25 cellular contexts compared by ENCODE assay signal in the genomic region with DNA sequence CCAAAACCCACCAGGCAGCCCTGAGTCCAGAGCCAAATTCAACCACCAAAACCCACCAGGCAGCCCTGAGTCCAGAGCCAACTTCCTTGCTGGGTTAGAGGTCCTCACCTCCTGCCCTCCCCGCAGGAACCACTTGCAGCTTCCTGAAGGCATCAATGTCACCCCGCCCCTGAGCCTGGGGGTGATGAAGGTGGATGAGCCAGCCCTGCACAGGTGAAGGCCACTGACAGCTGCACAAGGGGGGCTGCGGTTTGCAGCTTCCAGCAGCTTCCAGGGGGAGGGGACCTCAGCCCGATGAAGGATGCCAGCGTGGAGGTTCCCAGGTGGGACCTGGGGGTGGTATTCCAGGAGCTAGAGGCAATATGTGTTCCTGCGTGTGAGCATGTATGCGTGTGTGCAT. TPM values are rescaled to one million over a fixed set of nuclear protein-coding genes. Genes with fewer than 3 reads are reported as not detected.
DNase-seq lines count a peak whose midpoint lies in the region; ATAC-seq, FAIRE-seq and TF ChIP-seq lines count a peak whose summit lies in the region.
"Had no signal": no experiment of that assay in that cellular context is flagged by ENCODE, and none has a peak within 500 bp of the region (broad histone marks: within the 10 kb centered on the region; RNA-seq: fewer than 3 reads in every experiment).

No MANE protein-coding gene starts in this region.

- H3K18ac ChIP-seq in H1 (ENCODE audit: extremely low read depth, low read length), result no peak overlapping the region
- no peak overlapping the region for H3K18ac ChIP-seq in trophoblast cell (ENCODE audit: low read length)

- H3K23me2 ChIP-seq in H1 (ENCODE audit: low read depth, low read length), result no peaks in the 10 kb centered on the region

- peaks cover 20% of the 10 kb centered on the region for H3K36me3 Mint-ChIP-seq in Caco-2 (ENCODE audit: insufficient read depth, unreplicated experiment)
- H3K36me3 Mint-ChIP-seq: naive thymus-derived CD4-positive, alpha-beta T cell had no signal

- no peaks in the 10 kb centered on the region for H3K27me3 ChIP-seq in Caco-2 (replicated peaks; ENCODE audit: control insufficient read depth, insufficient read depth, low read length)
- H3K27me3 ChIP-seq in H1 (replicated peaks in 1 of 4; ENCODE audit: control insufficient read depth in 3 of 4, extremely low read depth in 1 of 4, insufficient read depth in 3 of 4, low read length in 3 of 4), result no peaks in the 10 kb centered on the region; a peak in 1 of 7 replicates
- no peaks in the 10 kb centered on the region for H3K27me3 ChIP-seq in trophoblast cell (ENCODE audit: insufficient read depth, low read length)
- H3K27me3 ChIP-seq: brain microvascular endothelial cell, pancreas had no signal

- TF ChIP-seq EP300 in H1 (IDR thresholded peaks at IDR 0.05; ENCODE audit: borderline replicate concordance in 1 of 2, low read depth in 2 of 2, low read length in 2 of 2), result no peak

- no peaks in the 10 kb centered on the region for H3K36me3 ChIP-seq in Caco-2 (ENCODE audit: control insufficient read depth, insufficient read depth, low read length)
- no peaks in the 10 kb centered on the region; a peak in 1 of 8 replicates for H3K36me3 ChIP-seq in H1 (ENCODE audit: control insufficient read depth in 2 of 4, insufficient read depth in 4 of 4, low read length in 3 of 4)
- H3K36me3 ChIP-seq in trophoblast cell (ENCODE audit: control insufficient read depth in 1 of 2, insufficient read depth in 2 of 2, low read length in 2 of 2), result no peaks in the 10 kb centered on the region
- H3K36me3 ChIP-seq: brain microvascular endothelial cell, HAP-1, pancreas had no signal

- H3K9me3 ChIP-seq in Caco-2 (no peaks in the 10 kb centered on the region), H1 (ENCODE audit: insufficient read depth in 2 of 2, low read depth in 1 of 2, low read length in 1 of 2) (no peaks in the 10 kb centered on the region), trophoblast cell (ENCODE audit: insufficient read depth, low read depth, low read length) (peaks cover 7% of the 10 kb centered on the region)
- H3K9me3 ChIP-seq: HAP-1, pancreas, SK-N-SH had no signal

- peak overlapping the region; percentile 29 for H3K27ac Mint-ChIP-seq in Caco-2 (ENCODE audit: unreplicated experiment)
- H3K27ac Mint-ChIP-seq: CD4-positive, alpha-beta T cell had no signal

- H3K23ac ChIP-seq in H1 (ENCODE audit: insufficient read length) (no peak overlapping the region), trophoblast cell (ENCODE audit: low read length) (peak overlapping the region; percentile 43)

- H4K8ac ChIP-seq in H1 (ENCODE audit: extremely low read depth, insufficient read depth, low read length) (no peak overlapping the region), trophoblast cell (ENCODE audit: low read depth, low read length) (no peak overlapping the region)

- H3K27ac ChIP-seq in H1 (ENCODE audit: low read depth, low read length), result no peak overlapping the region
- no peak overlapping the region for H3K27ac ChIP-seq in trophoblast cell (ENCODE audit: low read depth, low read length)
- no peak overlapping the region for H3K27ac ChIP-seq in caudate nucleus (ENCODE audit: low read depth, low read length)
- H3K27ac ChIP-seq: brain microvascular endothelial cell had no signal

- peaks cover 30% of the 10 kb centered on the region for H3K4me1 Mint-ChIP-seq in Caco-2 (ENCODE audit: low read depth, unreplicated experiment)

- no peaks in the 10 kb centered on the region for H3K79me2 ChIP-seq in H1 (ENCODE audit: control insufficient read depth in 1 of 2, insufficient read depth in 2 of 2, low read length in 2 of 2)
- H3K79me2 ChIP-seq in trophoblast cell (ENCODE audit: control insufficient read depth, insufficient read depth, low read length, poor library complexity), result no peaks in the 10 kb centered on the region

- no peak overlapping the region for H4K12ac ChIP-seq in trophoblast cell (ENCODE audit: low read depth, low read length)

- H3K4me1 ChIP-seq in Caco-2, result peaks cover 25% of the 10 kb centered on the region
- H3K4me1 ChIP-seq in H1 (replicated peaks in 1 of 4; ENCODE audit: control insufficient read depth in 3 of 4, insufficient read depth in 4 of 4, low read length in 3 of 4), result peaks cover 0 to 10% (median 5%) of the 10 kb centered on the region in 4 experiments; a peak in 5 of 7 replicates
- H3K4me1 ChIP-seq in trophoblast cell (ENCODE audit: control insufficient read depth in 1 of 2, insufficient read depth in 2 of 2, low read length in 2 of 2), result no peaks in the 10 kb centered on the region

- H3K9ac ChIP-seq in H1 (replicated peaks in 1 of 4; ENCODE audit: extremely low read depth in 1 of 4, low read depth in 3 of 4, low read length in 3 of 4) (no peak overlapping the region), trophoblast cell (ENCODE audit: low read length) (no peak overlapping the region)
- H3K9ac ChIP-seq: SK-N-SH had no signal

- no peak overlapping the region for H3K56ac ChIP-seq in H1 (replicated peaks; ENCODE audit: insufficient read length, low read depth, low read length)

- no TSS peak for BruUV-seq in Caco-2 (replicated peaks; lab: Mats Ljungman, UMichigan)

- H2BK20ac ChIP-seq in H1 (ENCODE audit: low read length), result no peak overlapping the region

- TF ChIP-seq RAD21 in H1 (IDR thresholded peaks at IDR 0.05 in 1 of 2, conservative IDR thresholded peaks at IDR 0.05 in 1 of 2; ENCODE audit: low read depth in 2 of 2, low read length in 2 of 2), result no peak

- no peak for TF ChIP-seq POLR2A in H1 (IDR thresholded peaks at IDR 0.05; ENCODE audit: control extremely low read depth in 1 of 2, low read depth in 2 of 2, low read length in 2 of 2)

- no peak overlapping the region for H3K4me3 Mint-ChIP-seq in Caco-2 (ENCODE audit: unreplicated experiment)
- H3K4me3 Mint-ChIP-seq: activated T-cell treated with anti-CD3 and anti-CD28 coated beads, Interleukin-2, amount 50 U/mL, for 24 hours; CD4-positive, alpha-beta T cell had no signal

- CTCF ChIA-PET in Caco-2 (lab: Charles Lee), result interaction anchor here (1.0 kb wide), 1 partner anchor 16 kb away, joined by 3 read pairs; no protein-coding TSS in a partner anchor
- CTCF ChIA-PET in H1 (lab: Charles Lee; ENCODE audit: partially characterized antibody), result interaction anchor here (1.1 to 1.6 kb wide), 2 partner anchors 16 to 31 kb away, joined by 3 to 5 read pairs; no protein-coding TSS in a partner anchor

- ATAC-seq in HG03354 (IDR thresholded peaks at IDR 0.05; ENCODE audit: poor library complexity, severe bottlenecking, unreplicated experiment) (no peak), GM21576 (IDR thresholded peaks at IDR 0.05; ENCODE audit: unreplicated experiment) (no peak)
- ATAC-seq: left ventricle myocardium superior had no signal

- H3K4me2 ChIP-seq in H1 (ENCODE audit: insufficient read depth in 1 of 2, low read depth in 2 of 2, low read length in 2 of 2) (no peak overlapping the region), trophoblast cell (ENCODE audit: low read length) (no peak overlapping the region)

- DNase-seq in Caco-2, result no peak
- DNase-seq in Jurkat, Clone E6-1 (ENCODE audit: low read depth, low spot score), result peak; percentile 55
- no peak for DNase-seq in H1 (ENCODE audit: low read depth in 1 of 2, low spot score in 2 of 2)
- DNase-seq in trophoblast cell, result no peak
- no peak for DNase-seq in caudate nucleus (lab: John Stamatoyannopoulos, UW)
- DNase-seq: activated CD4-positive, alpha-beta T cell treated with anti-CD3 and anti-CD28 coated beads for 1 hour; activated gamma-delta T cell; brain microvascular endothelial cell; CD4-positive, alpha-beta T cell; DMS 273 treated with DMSO at 0.1 percent for 48 hours; glutamatergic neuron; Kasumi-1; left ventricle myocardium superior; naive thymus-derived CD4-positive, alpha-beta T cell; NCI-H1436 treated with DMSO at 0.1 percent for 48 hours; NCI-H345; NCI-H748 treated with DMSO at 0.1 percent for 48 hours; SK-N-SH; substantia nigra; T-helper 2 cell had no signal

- intact Hi-C loops in Caco-2 (cut with micrococcal nuclease; ENCODE audit: unreplicated experiment), result no loop called here

- H4K91ac ChIP-seq in H1 (replicated peaks; ENCODE audit: insufficient read length, low read length), result peak overlapping the region; percentile 95
- no peak overlapping the region for H4K91ac ChIP-seq in trophoblast cell (ENCODE audit: low read depth, low read length)

- 93% methylated on average over 7 of the region's 7 CpGs; no CpG with 5 or more reads in 1 of the 2 experiments for WGBS in H1 (ENCODE audit: extremely low coverage in 1 of 2, insufficient coverage in 1 of 2, insufficient read length in 1 of 2, insufficient replicate concordance in 2 of 2, low coverage in 1 of 2, low lambda C conversion rate in 2 of 2, missing lambda C conversion rate in 1 of 2), 2 experiments
- no CpG with 5 or more reads among the region's 7 CpGs for WGBS in trophoblast cell (ENCODE audit: extremely low coverage, insufficient coverage, insufficient read length)

- no peaks in the 10 kb centered on the region for H3K27me3 Mint-ChIP-seq in Caco-2 (ENCODE audit: insufficient read depth, unreplicated experiment)
- H3K27me3 Mint-ChIP-seq: activated T-cell treated with anti-CD3 and anti-CD28 coated beads, Interleukin-2, amount 50 U/mL, for 24 hours; CD4-positive, alpha-beta T cell; naive thymus-derived CD4-positive, alpha-beta T cell had no signal

- H3K79me1 ChIP-seq in H1 (ENCODE audit: low read depth, low read length) (no peaks in the 10 kb centered on the region; the same call in 1 of the 2 replicates), trophoblast cell (ENCODE audit: low read length) (no peaks in the 10 kb centered on the region)

- H2AFZ ChIP-seq in H1 (ENCODE audit: low read length) (no peak overlapping the region), trophoblast cell (ENCODE audit: insufficient read depth, low read length, poor library complexity) (no peak overlapping the region)

- H3K14ac ChIP-seq in H1 (ENCODE audit: insufficient read length) (no peak overlapping the region), trophoblast cell (ENCODE audit: low read length) (no peak overlapping the region)

- H2BK12ac ChIP-seq in H1 (ENCODE audit: low read depth, low read length) (peak overlapping the region; percentile 78; the same call in 1 of the 2 replicates), trophoblast cell (ENCODE audit: low read length) (no peak overlapping the region)

- H2AK5ac ChIP-seq in H1 (ENCODE audit: low read depth, low read length) (peak overlapping the region; percentile 75; the same call in 1 of the 2 replicates), trophoblast cell (ENCODE audit: low read length) (no peak overlapping the region)

- no peak for TF ChIP-seq CTCF in Caco-2 (IDR thresholded peaks at IDR 0.05; ENCODE audit: insufficient read depth in 1 of 2, low read depth in 1 of 2, low read length in 1 of 2, severe bottlenecking in 1 of 2, unreplicated experiment in 1 of 2)
- TF ChIP-seq CTCF in H1 (IDR thresholded peaks at IDR 0.05; ENCODE audit: control extremely low read depth in 1 of 3, insufficient read depth in 1 of 3, low read depth in 1 of 3, low read length in 3 of 3), result no peak

- peaks cover 0 to 9% of the 10 kb centered on the region in 2 experiments for H4K20me1 ChIP-seq in H1 (replicated peaks in 1 of 2; ENCODE audit: control insufficient read depth in 1 of 2, insufficient read depth in 2 of 2, low read length in 2 of 2)

- FAIRE-seq in H1 (lab: Jason Lieb, UNC), result no peak
- FAIRE-seq: pancreas had no signal

- no peaks in the 10 kb centered on the region for H3K9me3 Mint-ChIP-seq in Caco-2 (ENCODE audit: unreplicated experiment)
- H3K9me3 Mint-ChIP-seq: activated T-cell treated with anti-CD3 and anti-CD28 coated beads, Interleukin-2, amount 50 U/mL, for 24 hours; CD4-positive, alpha-beta T cell; naive thymus-derived CD4-positive, alpha-beta T cell had no signal

- POLR2A ChIA-PET in Caco-2 (lab: Charles Lee), result no interaction called here
- POLR2A ChIA-PET in H1 (lab: Charles Lee; ENCODE audit: partially characterized antibody), result interaction anchor here (0.6 to 5.2 kb wide), 4 partner anchors 8 to 72 kb away, joined by 3 to 39 read pairs (median 16); partner anchors contain the start of gene CSNK1D

- H2BK120ac ChIP-seq in H1 (replicated peaks; ENCODE audit: low read depth, low read length), result no peak overlapping the region
- H2BK120ac ChIP-seq in trophoblast cell (ENCODE audit: insufficient read depth, low read length, poor library complexity), result no peak overlapping the region

- no peak overlapping the region for H3K4me3 ChIP-seq in Caco-2 (ENCODE audit: low read depth, low read length)
- no peak overlapping the region for H3K4me3 ChIP-seq in Jurkat, Clone E6-1 (ENCODE audit: low read length)
- H3K4me3 ChIP-seq in H1 (ENCODE audit: extremely low read depth in 1 of 4, insufficient read depth in 2 of 4, low read depth in 3 of 4, low read length in 4 of 4), result no peak overlapping the region
- peak overlapping the region; percentile 51 for H3K4me3 ChIP-seq in trophoblast cell (ENCODE audit: low read depth, low read length)
- H3K4me3 ChIP-seq: HAP-1, pancreas had no signal

- H2BK5ac ChIP-seq in H1 (ENCODE audit: low read depth, low read length), result peak overlapping the region; percentile 21; the same call in 1 of the 2 replicates
- H2BK5ac ChIP-seq in trophoblast cell (ENCODE audit: low read depth, low read length, poor library complexity), result no peak overlapping the region

- H3K4ac ChIP-seq in H1 (replicated peaks; ENCODE audit: insufficient read length, low read depth, low read length) (no peak overlapping the region), trophoblast cell (ENCODE audit: low read depth, low read length) (no peak overlapping the region)

- H4K5ac ChIP-seq in H1 (ENCODE audit: insufficient read length, low read depth, low read length), result no peak overlapping the region

- no peak overlapping the region for H2BK15ac ChIP-seq in H1 (ENCODE audit: low read length)

RNA-seq across cellular contexts. Expression of gene CSNK1D, which starts 7.6 kb away (rescaled TPM):
- 196 TPM in 2 replicates for total RNA-seq in Caco-2 (2022)
- polyA plus RNA-seq in Jurkat, Clone E6-1 (2012; ENCODE audit: insufficient read depth, insufficient read length), result 98.1 TPM
- 103 and 107 TPM in 2 replicates for total RNA-seq in H1 (2021; fragmentation: NEBNext Ultra II Directional; extraction: Animal tissue kit (Norgen Biotek cat#: 25700))
- polyA plus RNA-seq in H1 (2011; rRNA removed), result 73.5 and 114 TPM in 2 replicates
- 90.3 TPM for polyA plus RNA-seq in H1 (2011; cell fraction: cytosol; rRNA removed)
- 219 TPM for polyA plus RNA-seq in H1 (2011; cell fraction: nucleus; rRNA removed)
- polyA plus RNA-seq in H1 (2012, experiment 1 of 2), result 88.4 to 98.7 TPM (median 95.5 TPM) in 4 replicates
- 70.5 TPM for polyA plus RNA-seq in H1 (2012, experiment 2 of 2)
- 70.2 TPM for polyA plus RNA-seq in H1 (2013, experiment 1 of 2)
- 70.1 TPM for polyA plus RNA-seq in H1 (2013, experiment 2 of 2)
- 71.2 and 71.6 TPM in 2 replicates for polyA minus RNA-seq in H1 (2011; rRNA and poly(A)+ RNA removed)
- 31.2 TPM for polyA minus RNA-seq in H1 (2011; cell fraction: cytosol; rRNA and poly(A)+ RNA removed)
- polyA minus RNA-seq in H1 (2011; cell fraction: nucleus; rRNA and poly(A)+ RNA removed), result 60.9 TPM
- polyA plus RNA-seq in trophoblast cell (2013), result 106 and 112 TPM in 2 replicates

RNA-seq across cellular contexts. Expression of gene CD7, which starts 36.3 kb away (rescaled TPM):
- total RNA-seq in Caco-2 (2022), result 0.37 and 0.93 TPM in 2 replicates
- polyA plus RNA-seq in Jurkat, Clone E6-1 (2012; ENCODE audit: insufficient read depth, insufficient read length), result 165 TPM
- total RNA-seq in H1 (2021; fragmentation: NEBNext Ultra II Directional; extraction: Animal tissue kit (Norgen Biotek cat#: 25700)), result 0.86 and 1.3 TPM in 2 replicates
- polyA plus RNA-seq in H1 (2011; rRNA removed), result 0.83 and 1.8 TPM in 2 replicates
- polyA plus RNA-seq in H1 (2011; cell fraction: cytosol; rRNA removed), result 0.90 TPM
- 1.3 TPM for polyA plus RNA-seq in H1 (2011; cell fraction: nucleus; rRNA removed)
- 0.37 to 2.0 TPM (median 1.2 TPM) in 4 replicates for polyA plus RNA-seq in H1 (2012, experiment 1 of 2)
- 0.37 TPM for polyA plus RNA-seq in H1 (2012, experiment 2 of 2)
- 1.7 TPM for polyA plus RNA-seq in H1 (2013, experiment 1 of 2)
- 1.9 TPM for polyA plus RNA-seq in H1 (2013, experiment 2 of 2)
- 0.12 TPM in 1 of 2 replicates, not detected in the other for polyA minus RNA-seq in H1 (2011; rRNA and poly(A)+ RNA removed)
- not detected for polyA minus RNA-seq in H1 (2011; cell fraction: cytosol; rRNA and poly(A)+ RNA removed)
- 0.50 TPM for polyA minus RNA-seq in H1 (2011; cell fraction: nucleus; rRNA and poly(A)+ RNA removed)
- 0.18 and 0.22 TPM in 2 replicates for polyA plus RNA-seq in trophoblast cell (2013)

RNA-seq across cellular contexts. Expression of gene SLC16A3, which starts 52.2 kb away (rescaled TPM):
- total RNA-seq in Caco-2 (2022), result 13.1 and 13.7 TPM in 2 replicates
- 46.4 TPM for polyA plus RNA-seq in Jurkat, Clone E6-1 (2012; ENCODE audit: insufficient read depth, insufficient read length)
- total RNA-seq in H1 (2021; fragmentation: NEBNext Ultra II Directional; extraction: Animal tissue kit (Norgen Biotek cat#: 25700)), result 3.6 and 3.8 TPM in 2 replicates
- polyA plus RNA-seq in H1 (2011; rRNA removed), result 8.7 and 12.2 TPM in 2 replicates
- 10.9 TPM for polyA plus RNA-seq in H1 (2011; cell fraction: cytosol; rRNA removed)
- 11.1 TPM for polyA plus RNA-seq in H1 (2011; cell fraction: nucleus; rRNA removed)
- polyA plus RNA-seq in H1 (2012, experiment 1 of 2), result 4.4 to 12.8 TPM (median 9.7 TPM) in 4 replicates
- polyA plus RNA-seq in H1 (2012, experiment 2 of 2), result 4.5 TPM
- 15.4 TPM for polyA plus RNA-seq in H1 (2013, experiment 1 of 2)
- polyA plus RNA-seq in H1 (2013, experiment 2 of 2), result 12.6 TPM
- 5.7 and 10.2 TPM in 2 replicates for polyA minus RNA-seq in H1 (2011; rRNA and poly(A)+ RNA removed)
- 18.5 TPM for polyA minus RNA-seq in H1 (2011; cell fraction: cytosol; rRNA and poly(A)+ RNA removed)
- polyA minus RNA-seq in H1 (2011; cell fraction: nucleus; rRNA and poly(A)+ RNA removed), result 9.7 TPM
- 106 and 112 TPM in 2 replicates for polyA plus RNA-seq in trophoblast cell (2013)

RNA-seq across cellular contexts. Expression of gene SECTM1, which starts 52.5 kb away (rescaled TPM):
- 0.37 and 0.75 TPM in 2 replicates for total RNA-seq in Caco-2 (2022)
- polyA plus RNA-seq in Jurkat, Clone E6-1 (2012; ENCODE audit: insufficient read depth, insufficient read length), result not detected
- 0.20 and 0.57 TPM in 2 replicates for total RNA-seq in H1 (2021; fragmentation: NEBNext Ultra II Directional; extraction: Animal tissue kit (Norgen Biotek cat#: 25700))
- polyA plus RNA-seq in H1 (2011; rRNA removed), result 0.46 and 0.65 TPM in 2 replicates
- 0.69 TPM for polyA plus RNA-seq in H1 (2011; cell fraction: cytosol; rRNA removed)
- 0.36 TPM for polyA plus RNA-seq in H1 (2011; cell fraction: nucleus; rRNA removed)
- 0.42 to 0.99 TPM (median 0.48 TPM) in 3 of 4 replicates, not detected in the other for polyA plus RNA-seq in H1 (2012, experiment 1 of 2)
- polyA plus RNA-seq in H1 (2012, experiment 2 of 2), result 0.29 TPM
- 0.14 TPM for polyA plus RNA-seq in H1 (2013, experiment 1 of 2)
- 0.20 TPM for polyA plus RNA-seq in H1 (2013, experiment 2 of 2)
- 0.35 and 0.68 TPM in 2 replicates for polyA minus RNA-seq in H1 (2011; rRNA and poly(A)+ RNA removed)
- not detected for polyA minus RNA-seq in H1 (2011; cell fraction: cytosol; rRNA and poly(A)+ RNA removed)
- not detected for polyA minus RNA-seq in H1 (2011; cell fraction: nucleus; rRNA and poly(A)+ RNA removed)
- 2.4 and 2.6 TPM in 2 replicates for polyA plus RNA-seq in trophoblast cell (2013)
